Comparison of ENCODE assay signal across 15 cellular contexts in genomic region chr15:29451201-29451781, GRCh38.
DNase-seq lines count a peak whose midpoint lies in the region; ATAC-seq, FAIRE-seq and TF ChIP-seq lines count a peak whose summit lies in the region.
"Had no signal": no experiment of that assay in that cellular context is flagged by ENCODE, and none has a peak within 500 bp of the region (broad histone marks: within the 10 kb centered on the region; RNA-seq: fewer than 3 reads in every experiment).

No MANE protein-coding gene starts in this region.

- 0 out of 2 replicates have a peak overlapping the region, but pooled peaks have one; percentile 16 for H3K4me2 ChIP-seq in BLaER1
- no peak overlapping the region for H3K4me2 ChIP-seq in HepG2 (ENCODE audit: low read depth, low read length)

- no peak for TF ChIP-seq POLR2A in HepG2 (IDR thresholded peaks at IDR 0.05; ENCODE audit: insufficient read depth in 1 of 2, low read depth in 2 of 2, low read length in 2 of 2)

- H3K4me1 ChIP-seq in BLaER1 = peaks cover 34% of the 10 kb centered on the region
- no peaks in the 10 kb centered on the region for H3K4me1 ChIP-seq in HepG2 (ENCODE audit: insufficient read depth, low read length)

- intact Hi-C loops in HepG2 (cut with micrococcal nuclease; ENCODE audit: unreplicated experiment) = no loop called here

- H3K27me3 ChIP-seq in BLaER1 (no peaks in the 10 kb centered on the region), brain microvascular endothelial cell (replicated peaks) (no peaks in the 10 kb centered on the region), HepG2 (ENCODE audit: control insufficient read depth in 1 of 2, insufficient read depth in 2 of 2, low read length in 2 of 2) (peaks cover 1 to 15% of the 10 kb centered on the region in 2 experiments; a peak in 2 of 5 replicates)

- CTCF ChIA-PET in HepG2 (lab: Yijun Ruan, JAX; ENCODE audit: low intra/inter-chr PET ratio, low total read pairs) = no interaction called here

- no peak overlapping the region for H3K27ac ChIP-seq in BLaER1
- H3K27ac ChIP-seq in brain microvascular endothelial cell = no peak overlapping the region
- H3K27ac ChIP-seq in HepG2 (ENCODE audit: extremely low read length, insufficient read depth, low read length) = no peak overlapping the region
- H3K27ac ChIP-seq: thoracic aorta had no signal

- POLR2A ChIA-PET in HepG2 (lab: Yijun Ruan, JAX) = no interaction called here

- TF ChIP-seq CTCF in LNCAP (IDR thresholded peaks at IDR 0.05) (peak; percentile 34; the same call in 1 of the 2 replicates), brain microvascular endothelial cell (IDR thresholded peaks at IDR 0.05; ENCODE audit: low read depth, low read length, missing control alignments) (peak; percentile 58), HepG2 (CRISPR knock-in tag; IDR thresholded peaks at IDR 0.05) (peak; percentile 48)

- no peak for FAIRE-seq in HepG2 (lab: Jason Lieb, UNC)
- FAIRE-seq: TTC549 had no signal

- WGBS in HepG2 (ENCODE audit: low lambda C conversion rate) = 2% methylated on average over 11 of the region's 18 CpGs

- TF ChIP-seq EP300 in HepG2 (IDR thresholded peaks at IDR 0.05; ENCODE audit: low read depth in 2 of 2, low read length in 2 of 2) (no peak), HepG2 (CRISPR knock-in tag; IDR thresholded peaks at IDR 0.05; ENCODE audit: borderline replicate concordance) (no peak)

- ATAC-seq in HepG2 (peak; percentile 96), HG03469 (IDR thresholded peaks at IDR 0.05; ENCODE audit: unreplicated experiment) (no peak), GM19397 (IDR thresholded peaks at IDR 0.05; ENCODE audit: unreplicated experiment) (no peak)

- H3K36me3 ChIP-seq in BLaER1 = no peaks in the 10 kb centered on the region
- H3K36me3 ChIP-seq in brain microvascular endothelial cell (replicated peaks) = no peaks in the 10 kb centered on the region
- no peaks in the 10 kb centered on the region for H3K36me3 ChIP-seq in HepG2 (replicated peaks in 1 of 2; ENCODE audit: control insufficient read depth in 1 of 2, insufficient read depth in 2 of 2, low read length in 2 of 2)
- H3K36me3 ChIP-seq: thoracic aorta had no signal

- H3K4me3 ChIP-seq in BLaER1 (no peak overlapping the region), brain microvascular endothelial cell (ENCODE audit: low read depth, low read length) (no peak overlapping the region), HepG2 (replicated peaks in 1 of 3; ENCODE audit: insufficient read depth in 1 of 3, low read depth in 2 of 3, low read length in 3 of 3) (no peak overlapping the region)
- H3K4me3 ChIP-seq: thoracic aorta had no signal

- in situ Hi-C loops in brain microvascular endothelial cell (cut with HindIII; ENCODE audit: low pct_ligation_motif_present, low sequenced_read_pairs) = no loop called here
- in situ Hi-C loops in HepG2 (cut with HindIII; ENCODE audit: extremely low pct_ligation_motif_present, low pct_unique_long_range_greater_than_20kb) = no loop called here

- no peak for TF ChIP-seq RAD21 in HepG2 (CRISPR knock-in tag; IDR thresholded peaks at IDR 0.05)

- H3K9me3 ChIP-seq in BLaER1 = no peaks in the 10 kb centered on the region
- H3K9me3 ChIP-seq in HepG2 (ENCODE audit: low read length) = no peaks in the 10 kb centered on the region
- H3K9me3 ChIP-seq: thoracic aorta had no signal

- no peak overlapping the region for H2AFZ ChIP-seq in HepG2 (ENCODE audit: low read length)

- BruUV-seq in HepG2 (replicated peaks; lab: Mats Ljungman, UMichigan) = no TSS peak

- no peaks in the 10 kb centered on the region for H3K79me2 ChIP-seq in HepG2 (ENCODE audit: insufficient read depth, low read length)

- H3K9ac ChIP-seq in BLaER1 (no peak overlapping the region), HepG2 (ENCODE audit: insufficient read depth, low read depth, low read length) (no peak overlapping the region)

- H4K20me1 ChIP-seq in BLaER1 = no peaks in the 10 kb centered on the region
- H4K20me1 ChIP-seq in HepG2 (ENCODE audit: insufficient read depth, low read length) = no peaks in the 10 kb centered on the region

- DNase-seq in brain microvascular endothelial cell = no peak
- peak; percentile 11 for DNase-seq in HepG2 (ENCODE audit: low spot score)
- DNase-seq in NOMO-1 treated with DMSO at 0.1 percent for 48 hours (lab: John Stamatoyannopoulos, UW; ENCODE audit: unreplicated experiment) = no peak
- no peak for DNase-seq in activated naive CD4-positive, alpha-beta T cell (lab: John Stamatoyannopoulos, UW)
- DNase-seq: activated T-cell treated with anti-CD3 and anti-CD28 coated beads, Interleukin-2, amount 50 U/mL, for 48 hours; COR-L47; mesenchymal stem cell; MV-4-11; OCI-M1 had no signal

TF ChIP-seq in HepG2, 621 proteins besides CTCF, POLR2A, EP300 and RAD21:
- TF ChIP-seq STAG1 (CRISPR knock-in tag; IDR thresholded peaks at IDR 0.05) (peak; percentile 17; the same call in 1 of the 2 replicates), ZC3H13 (CRISPR knock-in tag; IDR thresholded peaks at IDR 0.05) (no peak)
